In genomic region chr5:109740329-109740728, GRCh38 we compare ENCODE assay signal across 1 cellular context.
TF ChIP-seq lines count a peak whose summit lies in the region.

No MANE protein-coding gene starts in this region.

TF ChIP-seq in A549, 52 proteins besides CTCF, POLR2A, EP300 and RAD21 (continued from another document):
- TF ChIP-seq MAZ (IDR thresholded peaks at IDR 0.05; ENCODE audit: borderline replicate concordance, low read depth, low read length) (no peak), TFCP2L1 (CRISPR knock-in tag; IDR thresholded peaks at IDR 0.05) (no peak), ZNF302 (CRISPR knock-in tag; IDR thresholded peaks at IDR 0.05) (no peak), MYC (IDR thresholded peaks at IDR 0.05; ENCODE audit: borderline replicate concordance, low read length) (no peak), HES2 (IDR thresholded peaks at IDR 0.05) (no peak), BHLHE40 (IDR thresholded peaks at IDR 0.05; ENCODE audit: low read depth, low read length) (no peak), RARB (CRISPR knock-in tag; IDR thresholded peaks at IDR 0.05) (no peak), CHD2 (IDR thresholded peaks at IDR 0.05; ENCODE audit: low read length, partially characterized antibody) (no peak), JUNB (IDR thresholded peaks at IDR 0.05) (no peak)
- TF ChIP-seq, protein P1, sequence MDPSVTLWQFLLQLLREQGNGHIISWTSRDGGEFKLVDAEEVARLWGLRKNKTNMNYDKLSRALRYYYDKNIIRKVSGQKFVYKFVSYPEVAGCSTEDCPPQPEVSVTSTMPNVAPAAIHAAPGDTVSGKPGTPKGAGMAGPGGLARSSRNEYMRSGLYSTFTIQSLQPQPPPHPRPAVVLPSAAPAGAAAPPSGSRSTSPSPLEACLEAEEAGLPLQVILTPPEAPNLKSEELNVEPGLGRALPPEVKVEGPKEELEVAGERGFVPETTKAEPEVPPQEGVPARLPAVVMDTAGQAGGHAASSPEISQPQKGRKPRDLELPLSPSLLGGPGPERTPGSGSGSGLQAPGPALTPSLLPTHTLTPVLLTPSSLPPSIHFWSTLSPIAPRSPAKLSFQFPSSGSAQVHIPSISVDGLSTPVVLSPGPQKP (IDR thresholded peaks at IDR 0.05; ENCODE audit: low read depth, low read length), result no peak
- TF ChIP-seq, protein P2, sequence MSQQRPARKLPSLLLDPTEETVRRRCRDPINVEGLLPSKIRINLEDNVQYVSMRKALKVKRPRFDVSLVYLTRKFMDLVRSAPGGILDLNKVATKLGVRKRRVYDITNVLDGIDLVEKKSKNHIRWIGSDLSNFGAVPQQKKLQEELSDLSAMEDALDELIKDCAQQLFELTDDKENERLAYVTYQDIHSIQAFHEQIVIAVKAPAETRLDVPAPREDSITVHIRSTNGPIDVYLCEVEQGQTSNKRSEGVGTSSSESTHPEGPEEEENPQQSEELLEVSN (IDR thresholded peaks at IDR 0.05; ENCODE audit: borderline replicate concordance, low read depth), result no peak
